In the genomic region with DNA sequence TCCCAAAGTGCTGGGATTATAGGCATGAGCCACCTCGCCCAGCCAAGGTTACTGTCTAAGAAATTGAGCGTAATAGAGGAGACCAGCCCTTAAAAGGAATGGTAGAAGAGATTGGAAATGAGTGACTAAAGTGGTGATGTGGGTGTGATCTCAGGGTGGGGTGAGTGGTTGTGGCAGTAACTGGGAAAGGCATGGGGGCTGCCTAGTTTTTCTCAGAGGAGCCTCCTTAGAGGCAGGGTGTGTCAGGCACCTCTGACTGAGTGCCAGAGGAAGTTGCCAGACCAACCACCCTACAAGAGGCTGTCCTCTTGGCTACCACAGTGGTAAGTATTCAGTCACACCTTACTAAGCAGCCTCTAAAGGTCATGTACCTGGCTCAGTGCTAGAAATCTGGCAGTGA, we compare ENCODE assay signal across 13 cellular contexts. TPM values are rescaled to one million over a fixed set of nuclear protein-coding genes. Genes with fewer than 3 reads are reported as not detected.
DNase-seq lines count a peak whose midpoint lies in the region; ATAC-seq and TF ChIP-seq lines count a peak whose summit lies in the region.
"Had no signal": no experiment of that assay in that cellular context is flagged by ENCODE, and none has a peak within 500 bp of the region (broad histone marks: within the 10 kb centered on the region; RNA-seq: fewer than 3 reads in every experiment).

No MANE protein-coding gene starts in this region.

- no peaks in the 10 kb centered on the region for H3K9me3 Mint-ChIP-seq in Caco-2 (ENCODE audit: unreplicated experiment)
- H3K9me3 Mint-ChIP-seq in activated naive CD8-positive, alpha-beta T cell treated with anti-CD3 and anti-CD28 coated beads, Interleukin-2, amount 50 U/mL, for 24 hours, result no peaks in the 10 kb centered on the region
- H3K9me3 Mint-ChIP-seq: CD4-positive, alpha-beta memory T cell had no signal

- CTCF ChIA-PET in Caco-2 (lab: Charles Lee), result no interaction called here

- H3K9me3 ChIP-seq in Caco-2 (no peaks in the 10 kb centered on the region), mucosa of rectum (ENCODE audit: control insufficient read depth in 2 of 2, low read length in 2 of 2) (no peaks in the 10 kb centered on the region)
- H3K9me3 ChIP-seq: body of pancreas had no signal

- ATAC-seq in activated naive CD8-positive, alpha-beta T cell treated with anti-CD3 and anti-CD28 coated beads, Interleukin-2, amount 50 U/mL, for 24 hours, result peak; percentile 90
- ATAC-seq in GM21786 (IDR thresholded peaks at IDR 0.05; ENCODE audit: unreplicated experiment) (no peak), GM19455 (IDR thresholded peaks at IDR 0.05; ENCODE audit: unreplicated experiment) (no peak)
- ATAC-seq: body of pancreas, K562 had no signal

- H3K36me3 ChIP-seq in Caco-2 (ENCODE audit: control insufficient read depth, insufficient read depth, low read length) (no peaks in the 10 kb centered on the region; the same call in none of the 2 replicates), mucosa of rectum (ENCODE audit: control insufficient read depth in 2 of 2, insufficient read depth in 2 of 2, low read length in 2 of 2) (peaks cover under 1 to 4% of the 10 kb centered on the region in 2 donors)

- intact Hi-C loops in Caco-2 (cut with micrococcal nuclease; ENCODE audit: unreplicated experiment), result no loop called here

- peak overlapping the region; percentile 19 for H3K27ac Mint-ChIP-seq in Caco-2 (ENCODE audit: unreplicated experiment)
- H3K27ac Mint-ChIP-seq in activated naive CD8-positive, alpha-beta T cell treated with anti-CD3 and anti-CD28 coated beads, Interleukin-2, amount 50 U/mL, for 24 hours, result no peak overlapping the region

- H3K4me3 Mint-ChIP-seq in Caco-2 (ENCODE audit: unreplicated experiment), result no peak overlapping the region
- no peak overlapping the region for H3K4me3 Mint-ChIP-seq in activated naive CD8-positive, alpha-beta T cell treated with anti-CD3 and anti-CD28 coated beads, Interleukin-2, amount 50 U/mL, for 24 hours
- H3K4me3 Mint-ChIP-seq: CD4-positive, alpha-beta memory T cell had no signal

- BruUV-seq in Caco-2 (replicated peaks; lab: Mats Ljungman, UMichigan), result no TSS peak

- no peak for DNase-seq in Caco-2
- peak; percentile 31 for DNase-seq in HS-27A (ENCODE audit: low read depth)
- DNase-seq in activated naive CD8-positive, alpha-beta T cell treated with anti-CD3 and anti-CD28 coated beads, Interleukin-2, amount 50 U/mL, for 24 hours, result no peak
- no peak for DNase-seq in kidney glomerular epithelial cell (lab: John Stamatoyannopoulos, UW)
- DNase-seq in NCI-H526 treated with DMSO at 0.1 percent for 48 hours (lab: John Stamatoyannopoulos, UW), result no peak
- DNase-seq: body of pancreas; CD4-positive, alpha-beta memory T cell; T-helper 2 cell had no signal

- H3K4me3 ChIP-seq in Caco-2 (ENCODE audit: low read depth, low read length) (no peak overlapping the region), mucosa of rectum (ENCODE audit: low read length in 2 of 2) (no peak overlapping the region)
- H3K4me3 ChIP-seq: body of pancreas, K562 had no signal

- TF ChIP-seq CTCF in Caco-2 (IDR thresholded peaks at IDR 0.05; ENCODE audit: insufficient read depth in 1 of 2, low read depth in 1 of 2, low read length in 1 of 2, severe bottlenecking in 1 of 2, unreplicated experiment in 1 of 2), result no peak

- no peaks in the 10 kb centered on the region for H3K4me1 Mint-ChIP-seq in Caco-2 (ENCODE audit: low read depth, unreplicated experiment)
- H3K4me1 Mint-ChIP-seq in activated naive CD8-positive, alpha-beta T cell treated with anti-CD3 and anti-CD28 coated beads, Interleukin-2, amount 50 U/mL, for 24 hours, result peaks cover 13% of the 10 kb centered on the region

- peaks cover 12% of the 10 kb centered on the region for H3K36me3 Mint-ChIP-seq in Caco-2 (ENCODE audit: insufficient read depth, unreplicated experiment)
- peaks cover 31% of the 10 kb centered on the region for H3K36me3 Mint-ChIP-seq in activated naive CD8-positive, alpha-beta T cell treated with anti-CD3 and anti-CD28 coated beads, Interleukin-2, amount 50 U/mL, for 24 hours (ENCODE audit: low read depth)

- peak overlapping the region; percentile 30 to 49 for H3K27ac ChIP-seq in mucosa of rectum (ENCODE audit: low read depth in 2 of 2, low read length in 2 of 2)
- H3K27ac ChIP-seq: body of pancreas had no signal

- POLR2A ChIA-PET in Caco-2 (lab: Charles Lee), result interaction anchor here (0.7 kb wide), 1 partner anchor 134 kb away, joined by 3 read pairs; no protein-coding TSS in a partner anchor

- H3K27me3 ChIP-seq in Caco-2 (replicated peaks; ENCODE audit: control insufficient read depth, insufficient read depth, low read length) (no peaks in the 10 kb centered on the region), mucosa of rectum (ENCODE audit: control insufficient read depth in 2 of 2, insufficient read depth in 2 of 2, low read length in 2 of 2) (no peaks in the 10 kb centered on the region)
- H3K27me3 ChIP-seq: body of pancreas had no signal

- H3K27me3 Mint-ChIP-seq in Caco-2 (ENCODE audit: insufficient read depth, unreplicated experiment), result no peaks in the 10 kb centered on the region
- no peaks in the 10 kb centered on the region for H3K27me3 Mint-ChIP-seq in activated naive CD8-positive, alpha-beta T cell treated with anti-CD3 and anti-CD28 coated beads, Interleukin-2, amount 50 U/mL, for 24 hours
- H3K27me3 Mint-ChIP-seq: CD4-positive, alpha-beta memory T cell had no signal

- H3K4me1 ChIP-seq in Caco-2 (no peaks in the 10 kb centered on the region), mucosa of rectum (ENCODE audit: control insufficient read depth in 2 of 2, insufficient read depth in 2 of 2, low read length in 2 of 2) (no peaks in the 10 kb centered on the region)
- H3K4me1 ChIP-seq: body of pancreas had no signal

- H3K9ac ChIP-seq in mucosa of rectum (ENCODE audit: low read depth in 1 of 2, low read length in 2 of 2), result no peak overlapping the region

RNA-seq across cellular contexts. Expression of a gene that starts 8.9 kb away (rescaled TPM):
- total RNA-seq in Caco-2 (2022), result 33.6 and 37.4 TPM in 2 replicates

RNA-seq across cellular contexts. Expression of a gene that starts 8.9 kb away (rescaled TPM):
- 15.9 and 17.1 TPM in 2 replicates for total RNA-seq in Caco-2 (2022)

RNA-seq across cellular contexts. Expression of a gene that starts 16.2 kb away (rescaled TPM):
- total RNA-seq in Caco-2 (2022), result not detected in 2 replicates
- total RNA-seq: body of pancreas; CD4-positive, alpha-beta memory T cell; H4; K562 had no signal

RNA-seq across cellular contexts. Expression of a gene that starts 32.7 kb away (rescaled TPM):
- total RNA-seq in Caco-2 (2022), result not detected in 2 replicates
- total RNA-seq: H4 had no signal

RNA-seq across cellular contexts. Expression of a gene that starts 51.7 kb away (rescaled TPM):
- total RNA-seq in Caco-2 (2022), result not detected in 2 replicates
- total RNA-seq: body of pancreas, H4, K562 had no signal
